ENCODE assay signal across 8 cellular contexts in genomic region chr7:25125137-25125946, GRCh38. TPM values are rescaled to one million over a fixed set of nuclear protein-coding genes. Genes with fewer than 3 reads are reported as not detected.
DNase-seq lines count a peak whose midpoint lies in the region; ATAC-seq, FAIRE-seq and TF ChIP-seq lines count a peak whose summit lies in the region.

Gene CYCS (minus strand): TSS chr7:25125260. CDS start chr7:25124119, 1,141 bp downstream.

- no peaks in the 10 kb centered on the region for H3K27me3 ChIP-seq in OCI-LY3 (ENCODE audit: low read depth, low read length)

- H3K9me3 ChIP-seq in OCI-LY3 (ENCODE audit: insufficient read depth, low read length) (no peaks in the 10 kb centered on the region), mesodermal cell (ENCODE audit: control insufficient read depth, low read length) (no peaks in the 10 kb centered on the region)

- peak; percentile 95 for ATAC-seq in GM21515 (IDR thresholded peaks at IDR 0.05; ENCODE audit: unreplicated experiment)

- DNase-seq in D341Med (ENCODE audit: low spot score) (peak; percentile 96), HuH-7 (ENCODE audit: low spot score) (peak; percentile 91)
- peak; percentile 100 for DNase-seq in activated CD8-positive, alpha-beta memory T cell treated with anti-CD3 and anti-CD28 coated beads, Interleukin-2, amount 50 U/mL, for 48 hours
- peak; percentile 99 to 100 for DNase-seq in stimulated activated CD8-positive, alpha-beta memory T cell treated with anti-CD3 and anti-CD28 coated beads, Interleukin-15, amount 100 ng/mL, for 4 hours (ENCODE audit: low read depth in 2 of 2)

- peaks cover 19% of the 10 kb centered on the region for H3K79me2 ChIP-seq in OCI-LY3 (ENCODE audit: low read length)

- peak; percentile 96 for FAIRE-seq in endometrium (lab: Jason Lieb, UNC)

- peaks cover 6% of the 10 kb centered on the region for H3K4me1 ChIP-seq in OCI-LY3 (ENCODE audit: low read length)
- no peaks in the 10 kb centered on the region for H3K4me1 ChIP-seq in mesodermal cell (ENCODE audit: control insufficient read depth, insufficient read depth, low read length, poor library complexity, severe bottlenecking)

- H2AFZ ChIP-seq in OCI-LY3 (ENCODE audit: low read depth, low read length), result peak within 1 kb of the TSS; percentile 82

- H3K36me3 ChIP-seq in OCI-LY3 (replicated peaks; ENCODE audit: low read depth, low read length) (peaks cover 16% of the 10 kb centered on the region), mesodermal cell (ENCODE audit: control insufficient read depth, insufficient read depth, low read length) (peaks cover 27% of the 10 kb centered on the region)

- H3K4me2 ChIP-seq in OCI-LY3 (ENCODE audit: low read length), result peak within 1 kb of the TSS; percentile 69

- H3K4me3 ChIP-seq in OCI-LY3 (ENCODE audit: low read length) (peak within 1 kb of the TSS; percentile 97), mesodermal cell (ENCODE audit: extremely low read depth, insufficient read depth, low read length, poor library complexity, severe bottlenecking) (peak within 1 kb of the TSS; percentile 77)

- WGBS in mesodermal cell (ENCODE audit: insufficient coverage in 2 of 2), 2 experiments, result 0 to 1% methylated on average over 56 to 63 of the region's 67 CpGs

- TF ChIP-seq CTCF in OCI-LY3 (IDR thresholded peaks at IDR 0.05; ENCODE audit: low read depth, low read length), result no peak

- H4K20me1 ChIP-seq in OCI-LY3 (ENCODE audit: insufficient read depth, low read length), result peaks cover 8% of the 10 kb centered on the region; the same call in 1 of the 2 replicates

- H3K27ac ChIP-seq in OCI-LY3 (ENCODE audit: low read length) (peak within 1 kb of the TSS; percentile 68), mesodermal cell (ENCODE audit: low read depth, low read length, severe bottlenecking) (peak within 1 kb of the TSS; percentile 75)

- peak within 1 kb of the TSS; percentile 89 for H3K9ac ChIP-seq in OCI-LY3 (ENCODE audit: low read length)

RNA-seq across cellular contexts. Expression of gene CYCS, which starts in this region (rescaled TPM):
- polyA plus RNA-seq in mesodermal cell (2013, experiment 1 of 2), result 111 TPM
- polyA plus RNA-seq in mesodermal cell (2013, experiment 2 of 2), result 128 TPM

Comparison
In these comparisons a context has a peak if more than half of its experiments do, and no peak if none do; other contexts are left out.
1. Peak in every context shown above with its lines: DNase-seq, ATAC-seq, H3K4me3 ChIP-seq and H3K27ac ChIP-seq.